Comparison of ENCODE assay signal across 8 cellular contexts in genomic region chr19:55674841-55675660, GRCh38. TPM values are rescaled to one million over a fixed set of nuclear protein-coding genes. Genes with fewer than 3 reads are reported as not detected.
DNase-seq lines count a peak whose midpoint lies in the region; TF ChIP-seq lines count a peak whose summit lies in the region.

Gene EPN1, plus strand, starts transcription at chr19:55675226. Its CDS starts 3,402 bp downstream, at chr19:55678628.

- peak within 1 kb of the TSS; percentile 92 to 97 (median 95) for H3K4me3 Mint-ChIP-seq in CD8-positive, alpha-beta memory T cell

- H3K27ac ChIP-seq in CD8-positive, alpha-beta memory T cell (ENCODE audit: low read depth, low read length) = peak within 1 kb of the TSS; percentile 85

- no peaks in the 10 kb centered on the region for H3K9me3 ChIP-seq in CD8-positive, alpha-beta memory T cell (ENCODE audit: low read length)

- H3K36me3 Mint-ChIP-seq in CD8-positive, alpha-beta memory T cell = peaks cover 0 to 74% (median 11%) of the 10 kb centered on the region in 3 donors

- peak; percentile 96 to 99 (median 98) for DNase-seq in CD8-positive, alpha-beta memory T cell
- DNase-seq in GM20000 (ENCODE audit: low spot score) (peak; percentile 99), HT-29 (ENCODE audit: low spot score) (peak; percentile 99), lung microvascular endothelial cell (ENCODE audit: low read depth in 2 of 2) (peak; percentile 96)
- peak; percentile 93 for DNase-seq in NK-92 treated with Interleukin-12 subunit alpha and Interleukin-12 subunit beta, amount 100 ng/mL, for 24 hours (lab: John Stamatoyannopoulos, UW)
- DNase-seq in activated CD8-positive, alpha-beta memory T cell treated with anti-CD3 and anti-CD28 coated beads for 24 hours = peak; percentile 97
- peak; percentile 96 for DNase-seq in effector CD8-positive, alpha-beta T cell (lab: John Stamatoyannopoulos, UW)
- peak; percentile 94 to 95 (median 94) for DNase-seq in stimulated activated CD4-positive, alpha-beta T cell treated with anti-CD3 and anti-CD28 coated beads, TNF-alpha, amount 100 ng/mL, for 4 hours (ENCODE audit: low read depth in 3 of 3)

- peak within 1 kb of the TSS; percentile 93 to 100 (median 98) for H3K27ac Mint-ChIP-seq in CD8-positive, alpha-beta memory T cell

- no peak for TF ChIP-seq CTCF in GM20000 (IDR thresholded peaks at IDR 0.05; ENCODE audit: extremely low read depth, missing control alignments)

- H3K4me1 ChIP-seq in CD8-positive, alpha-beta memory T cell (ENCODE audit: insufficient read depth, low read length) = peaks cover 36% of the 10 kb centered on the region

- peaks cover 0 to 3% of the 10 kb centered on the region in 2 donors for H3K27me3 Mint-ChIP-seq in CD8-positive, alpha-beta memory T cell

- no peaks in the 10 kb centered on the region for H3K27me3 ChIP-seq in CD8-positive, alpha-beta memory T cell (ENCODE audit: insufficient read depth, low read length, poor library complexity, severe bottlenecking)

- peaks cover 31% of the 10 kb centered on the region for H3K36me3 ChIP-seq in CD8-positive, alpha-beta memory T cell (ENCODE audit: insufficient read depth, low read length)

- CTCF ChIA-PET in CD8-positive, alpha-beta memory T cell (lab: Charles Lee) = no interaction called here

- POLR2A ChIA-PET in CD8-positive, alpha-beta memory T cell (lab: Charles Lee) = no interaction called here

- H3K4me3 ChIP-seq in CD8-positive, alpha-beta memory T cell (ENCODE audit: low read length) = peak within 1 kb of the TSS; percentile 59

- peaks cover 50 to 82% (median 52%) of the 10 kb centered on the region in 3 donors for H3K4me1 Mint-ChIP-seq in CD8-positive, alpha-beta memory T cell

- H3K9me3 Mint-ChIP-seq in CD8-positive, alpha-beta memory T cell = no peaks in the 10 kb centered on the region

RNA-seq across cellular contexts. Expression of gene EPN1, which starts in this region (rescaled TPM):
- 10 to 100 TPM; 39.0 to 40.2 TPM for total RNA-seq in CD8-positive, alpha-beta memory T cell
- 20.2 TPM for polyA plus RNA-seq in CD8-positive, alpha-beta memory T cell
- 195 and 216 TPM in 2 replicates for total RNA-seq in HT-29 (2014; rRNA removed; shearing (Covaris generic))
- total RNA-seq in lung microvascular endothelial cell = 20.7 and 27.0 TPM in 2 replicates

Comparison
In these comparisons a context has a peak if more than half of its experiments do, and no peak if none do; other contexts are left out.
1. Peak in every context shown above with its lines: DNase-seq, H3K4me3 ChIP-seq and H3K27ac ChIP-seq.